In the genomic region with DNA sequence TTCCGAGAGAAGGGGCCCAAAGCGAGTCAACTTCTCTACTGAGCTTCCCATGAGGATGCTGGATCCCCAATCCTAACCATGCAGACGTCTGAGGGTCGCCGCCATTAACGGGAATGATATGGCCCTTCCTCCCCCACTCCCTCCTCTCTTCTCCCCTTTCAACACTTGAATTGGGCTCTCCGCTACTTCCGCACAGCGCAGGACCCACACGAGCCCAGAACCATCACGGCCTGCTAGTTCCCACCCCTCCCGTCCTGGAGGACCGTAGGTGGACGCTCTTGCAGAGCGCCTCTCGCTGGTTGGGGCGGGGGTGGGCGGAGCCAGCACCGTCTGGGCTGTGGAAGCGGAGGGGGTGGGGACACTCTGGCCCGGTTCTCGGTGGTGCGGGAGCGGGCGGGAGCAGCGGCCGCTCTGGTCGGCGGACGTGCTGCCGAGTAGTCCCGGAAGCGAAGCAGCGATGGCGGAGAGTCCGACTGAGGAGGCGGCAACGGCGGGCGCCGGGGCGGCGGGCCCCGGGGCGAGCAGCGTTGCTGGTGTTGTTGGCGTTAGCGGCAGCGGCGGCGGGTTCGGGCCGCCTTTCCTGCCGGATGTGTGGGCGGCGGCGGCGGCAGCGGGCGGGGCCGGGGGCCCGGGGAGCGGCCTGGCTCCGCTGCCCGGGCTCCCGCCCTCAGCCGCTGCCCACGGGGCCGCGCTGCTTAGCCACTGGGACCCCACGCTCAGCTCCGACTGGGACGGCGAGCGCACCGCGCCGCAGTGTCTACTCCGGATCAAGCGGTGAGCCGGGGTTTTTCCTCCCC, we compare ENCODE assay signal across 8 cellular contexts. TPM values are rescaled to one million over a fixed set of nuclear protein-coding genes. Genes with fewer than 3 reads are reported as not detected.
DNase-seq lines count a peak whose midpoint lies in the region; FAIRE-seq and TF ChIP-seq lines count a peak whose summit lies in the region.

A gene (plus strand): TSS at position 361 of the 797 bp plus-strand sequence. CDS start 97 bp downstream, at position 458.

- H2AFZ ChIP-seq in H9 (ENCODE audit: low read length) (no peak within 1 kb of the TSS), neural progenitor cell (replicated peaks) (peak within 1 kb of the TSS; percentile 13)

- peak within 1 kb of the TSS; percentile 87 for H3K27ac ChIP-seq in H9 (ENCODE audit: insufficient read length, low read depth, low read length)
- H3K27ac ChIP-seq in neural progenitor cell = peak within 1 kb of the TSS; percentile 65

- no peak within 1 kb of the TSS for H4K91ac ChIP-seq in H9 (ENCODE audit: insufficient read length, low read depth, low read length)

- H2AK5ac ChIP-seq in H9 (ENCODE audit: insufficient read length, low read length) = no peak within 1 kb of the TSS

- H3K79me1 ChIP-seq in H9 (ENCODE audit: insufficient read depth, low read depth, low read length, poor library complexity, severe bottlenecking) = peaks cover 10% of the 10 kb centered on the region

- peak within 1 kb of the TSS; percentile 46 for H2BK12ac ChIP-seq in H9 (ENCODE audit: insufficient read length, low read depth, low read length)

- peak; percentile 94 for FAIRE-seq in G401.6 (lab: Jason Lieb, UNC)

- peak within 1 kb of the TSS; percentile 97 for H3K14ac ChIP-seq in H9 (ENCODE audit: insufficient read depth, low read length)

- peaks cover 18% of the 10 kb centered on the region for H3F3A ChIP-seq in neural progenitor cell (ENCODE audit: low read depth)

- H3K27ac Mint-ChIP-seq in H9 (peak within 1 kb of the TSS; percentile 97 to 98 (median 98)), neural progenitor cell (peak within 1 kb of the TSS; percentile 99)

- H3K4me2 ChIP-seq in H9 (ENCODE audit: insufficient read depth, insufficient read length, low read length) (peak within 1 kb of the TSS; percentile 100), neural progenitor cell (peak within 1 kb of the TSS; percentile 97)

- H3K4me3 Mint-ChIP-seq in H9 (peak within 1 kb of the TSS; percentile 89 to 94), neural progenitor cell (peak within 1 kb of the TSS; percentile 98)

- H3K4ac ChIP-seq in H9 (ENCODE audit: low read depth, low read length) = no peak within 1 kb of the TSS

- peaks cover 38% of the 10 kb centered on the region for H3K36me3 ChIP-seq in MG63
- no peaks in the 10 kb centered on the region for H3K36me3 ChIP-seq in neural progenitor cell

- H4K20me1 ChIP-seq in H9 (ENCODE audit: control insufficient read depth, insufficient read depth, insufficient read length) = peaks cover 2% of the 10 kb centered on the region
- H4K20me1 ChIP-seq in neural progenitor cell (ENCODE audit: low read depth) = peaks cover 42% of the 10 kb centered on the region

- peak within 1 kb of the TSS; percentile 82; the same call in 1 of the 2 replicates for H2BK15ac ChIP-seq in H9 (ENCODE audit: low read depth, low read length)

- DNase-seq in H9 (peak; percentile 99), MG63 (peak; percentile 96), SHP77 treated with DMSO at 0.1 percent for 48 hours (lab: John Stamatoyannopoulos, UW) (peak; percentile 83), activated gamma-delta T cell (lab: John Stamatoyannopoulos, UW) (peak; percentile 81), foreskin fibroblast (peak; percentile 96 to 99), neural progenitor cell (ENCODE audit: low spot score) (peak; percentile 97), stromal cell of bone marrow (ENCODE audit: low read depth) (peak; percentile 90)

- H3K4me3 ChIP-seq in MG63 (peak within 1 kb of the TSS; percentile 64), foreskin fibroblast (ENCODE audit: low read depth in 1 of 2, low read length in 2 of 2) (peak within 1 kb of the TSS; percentile 74 to 90), neural progenitor cell (peak within 1 kb of the TSS; percentile 90)

- TF ChIP-seq CTCF in H9 (conservative IDR thresholded peaks at IDR 0.05) = peak; percentile 28; the same call in 2 of the 3 replicates
- TF ChIP-seq CTCF in foreskin fibroblast (IDR thresholded peaks at IDR 0.05; ENCODE audit: low read depth, low read length) = no peak
- peak; percentile 56 for TF ChIP-seq CTCF in neural progenitor cell (IDR thresholded peaks at IDR 0.05)

- H4K5ac ChIP-seq in H9 (ENCODE audit: insufficient read length, low read depth, low read length) = peak within 1 kb of the TSS; percentile 56

- H4K8ac ChIP-seq in H9 (replicated peaks; ENCODE audit: insufficient read length, low read depth, low read length) = no peak within 1 kb of the TSS

- peak within 1 kb of the TSS; percentile 93 for H3K9ac ChIP-seq in H9 (ENCODE audit: extremely low read depth, insufficient read length, low read length)
- H3K9ac ChIP-seq in neural progenitor cell = peak within 1 kb of the TSS; percentile 79

- H2BK5ac ChIP-seq in H9 (ENCODE audit: insufficient read length, low read length) = peak within 1 kb of the TSS; percentile 80

- H3K27me3 Mint-ChIP-seq in H9 (ENCODE audit: low read depth) (no peaks in the 10 kb centered on the region), neural progenitor cell (ENCODE audit: insufficient read depth, low read depth) (peaks cover 6% of the 10 kb centered on the region)

- no peak within 1 kb of the TSS for H2BK20ac ChIP-seq in H9 (ENCODE audit: low read depth, low read length, poor library complexity, severe bottlenecking)

- H3K9me3 Mint-ChIP-seq in H9 (no peaks in the 10 kb centered on the region), neural progenitor cell (no peaks in the 10 kb centered on the region)

- H3K9me3 ChIP-seq in H9 (ENCODE audit: control insufficient read depth, low read depth, low read length) (no peaks in the 10 kb centered on the region), MG63 (no peaks in the 10 kb centered on the region), neural progenitor cell (ENCODE audit: low read depth) (no peaks in the 10 kb centered on the region)

- H3K79me2 ChIP-seq in H9 (ENCODE audit: insufficient read depth, low read length) = peaks cover 32% of the 10 kb centered on the region
- H3K79me2 ChIP-seq in neural progenitor cell (ENCODE audit: low read depth) = peaks cover 67% of the 10 kb centered on the region

- H3K23ac ChIP-seq in H9 (ENCODE audit: insufficient read length, low read depth, low read length) = no peak within 1 kb of the TSS

- peaks cover 7% of the 10 kb centered on the region; the same call in 1 of the 2 replicates for H3K4me1 ChIP-seq in H9 (ENCODE audit: insufficient read depth, low read length)
- H3K4me1 ChIP-seq in neural progenitor cell = peaks cover 14% of the 10 kb centered on the region

- no peak within 1 kb of the TSS for H2BK120ac ChIP-seq in H9 (ENCODE audit: low read depth, low read length, poor library complexity, severe bottlenecking)

- peaks cover 7% of the 10 kb centered on the region for H3K23me2 ChIP-seq in H9 (ENCODE audit: insufficient read length, low read depth, low read length, poor library complexity, severe bottlenecking)

- peak within 1 kb of the TSS; percentile 85 for H3K56ac ChIP-seq in H9 (ENCODE audit: insufficient read length, low read depth, low read length)

- H3K27me3 ChIP-seq in H9 (ENCODE audit: insufficient read depth, low read length) (no peaks in the 10 kb centered on the region), MG63 (no peaks in the 10 kb centered on the region), neural progenitor cell (no peaks in the 10 kb centered on the region)

- H3K18ac ChIP-seq in H9 (ENCODE audit: insufficient read length, low read depth, low read length) = peak within 1 kb of the TSS; percentile 91

- no peak within 1 kb of the TSS for H3T11ph ChIP-seq in H9 (ENCODE audit: low read length)

- peaks cover 25 to 38% (median 38%) of the 10 kb centered on the region in 3 experiments for H3K36me3 Mint-ChIP-seq in H9 (ENCODE audit: insufficient read depth in 1 of 3, low read depth in 3 of 3)
- peaks cover 26% of the 10 kb centered on the region for H3K36me3 Mint-ChIP-seq in neural progenitor cell

- peaks cover 25 to 26% of the 10 kb centered on the region in 2 experiments for H3K4me1 Mint-ChIP-seq in H9
- peaks cover 32% of the 10 kb centered on the region for H3K4me1 Mint-ChIP-seq in neural progenitor cell

- no CpG with 5 or more reads among the region's 81 CpGs for WGBS in H9 (ENCODE audit: extremely low coverage, insufficient read length, low lambda C conversion rate)

RNA-seq across cellular contexts. Expression of the gene that starts here (rescaled TPM):
- 78.0 and 80.0 TPM in 2 replicates for total RNA-seq in H9 (2021)
- total RNA-seq in MG63 (2014; rRNA removed; shearing (Covaris generic); ENCODE audit: low replicate concordance) = 106 and 126 TPM in 2 replicates
- 45.5 and 57.9 TPM in 2 replicates for total RNA-seq in neural progenitor cell (ENCODE audit: low replicate concordance)

Comparison
In these comparisons a context has a peak if more than half of its experiments do, and no peak if none do; other contexts are left out.
1. Peak in every context shown above with its lines: DNase-seq, H3K4me3 ChIP-seq and H3K27ac ChIP-seq.